ENCODE assay signal across 4 cellular contexts in genomic region chr1:145077872-145078775, GRCh38. TPM values are rescaled to one million over a fixed set of nuclear protein-coding genes. Genes with fewer than 3 reads are reported as not detected.
"Had no signal": no experiment of that assay in that cellular context is flagged by ENCODE, and none has a peak within 500 bp of the region (broad histone marks: within the 10 kb centered on the region; RNA-seq: fewer than 3 reads in every experiment).

No MANE protein-coding gene starts in this region.

RNA-seq across cellular contexts. Expression of gene FAM72D, which starts 17.6 kb away (rescaled TPM):
- total RNA-seq: ascending aorta, bronchial epithelial cell, cardiac septum, gastrocnemius medialis had no signal
